In the genomic region with DNA sequence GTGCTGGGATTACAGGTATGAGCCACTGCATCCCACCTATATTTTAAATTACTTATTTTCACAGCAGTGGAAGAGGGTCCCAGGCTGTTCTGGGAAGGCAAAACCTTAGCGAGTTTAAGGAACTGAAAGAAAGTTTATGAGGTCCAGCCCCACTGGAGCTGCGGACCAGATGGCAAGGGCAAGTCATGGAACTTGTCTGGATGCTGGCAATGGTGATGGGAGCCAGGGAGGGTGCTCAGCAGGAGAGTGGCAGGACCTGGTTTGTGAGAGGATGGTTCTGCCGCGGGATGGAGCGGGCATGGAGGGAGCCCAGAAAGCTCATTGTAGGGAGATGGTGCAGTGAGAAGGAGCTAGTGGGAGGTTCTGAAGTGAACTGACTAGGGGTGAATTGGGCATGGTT, we compare ENCODE assay signal across 28 cellular contexts. TPM values are rescaled to one million over a fixed set of nuclear protein-coding genes. Genes with fewer than 3 reads are reported as not detected.
DNase-seq lines count a peak whose midpoint lies in the region; ATAC-seq, FAIRE-seq and TF ChIP-seq lines count a peak whose summit lies in the region.
"Had no signal": no experiment of that assay in that cellular context is flagged by ENCODE, and none has a peak within 500 bp of the region (broad histone marks: within the 10 kb centered on the region; RNA-seq: fewer than 3 reads in every experiment).

No MANE protein-coding gene starts in this region.

- H3K36me3 ChIP-seq in NT2/D1 (ENCODE audit: insufficient read depth, insufficient read length, low read length) (no peaks in the 10 kb centered on the region), esophagus muscularis mucosa (no peaks in the 10 kb centered on the region)
- H3K36me3 ChIP-seq: adrenal gland, colonic mucosa, right atrium auricular region, spleen, thoracic aorta had no signal

- H3K9ac ChIP-seq in NT2/D1 (ENCODE audit: insufficient read length, low read depth): peak overlapping the region; percentile 42
- H3K9ac ChIP-seq: KMS-11 had no signal

- no peak for FAIRE-seq in GM12891 (lab: Jason Lieb, UNC)
- FAIRE-seq: bronchial epithelial cell had no signal

- H3K4me3 ChIP-seq in NT2/D1 (ENCODE audit: insufficient read length, low read depth) (no peak overlapping the region), esophagus muscularis mucosa (no peak overlapping the region)
- H3K4me3 ChIP-seq: adrenal gland, colonic mucosa, right atrium auricular region, spleen, thoracic aorta had no signal

- no peaks in the 10 kb centered on the region for H3K4me1 ChIP-seq in NT2/D1 (ENCODE audit: insufficient read depth, insufficient read length)
- H3K4me1 ChIP-seq in esophagus muscularis mucosa: peaks cover 0 to 30% (median 25%) of the 10 kb centered on the region in 4 donors
- H3K4me1 ChIP-seq: adrenal gland, colonic mucosa, right atrium auricular region, spleen had no signal

- no peaks in the 10 kb centered on the region for H3K36me3 Mint-ChIP-seq in nephron (ENCODE audit: low read depth)
- H3K36me3 Mint-ChIP-seq in CD4-positive, alpha-beta T cell (ENCODE audit: low read depth): no peaks in the 10 kb centered on the region
- H3K36me3 Mint-ChIP-seq: naive thymus-derived CD4-positive, alpha-beta T cell had no signal

- H3K4me1 Mint-ChIP-seq in nephron: no peaks in the 10 kb centered on the region
- H3K4me1 Mint-ChIP-seq in CD4-positive, alpha-beta T cell (ENCODE audit: low read depth): no peaks in the 10 kb centered on the region
- H3K4me1 Mint-ChIP-seq: T-helper 17 cell had no signal

- ATAC-seq in HG03280 (IDR thresholded peaks at IDR 0.05; ENCODE audit: unreplicated experiment) (no peak), GM18498 (IDR thresholded peaks at IDR 0.05; ENCODE audit: unreplicated experiment) (no peak)
- ATAC-seq in CD4-positive, alpha-beta T cell (ENCODE audit: poor library complexity): no peak
- ATAC-seq: naive thymus-derived CD4-positive, alpha-beta T cell; T-helper 17 cell had no signal

- TF ChIP-seq EP300 in esophagus muscularis mucosa (IDR thresholded peaks at IDR 0.05): no peak

- CTCF ChIA-PET in CD4-positive, alpha-beta T cell (lab: Charles Lee): interaction anchor here (0.6 kb wide), 1 partner anchor 49 kb away, joined by 3 read pairs; no protein-coding TSS in a partner anchor

- H3K27ac Mint-ChIP-seq in nephron: peak overlapping the region; percentile 10 to 61 (median 45)
- no peak overlapping the region for H3K27ac Mint-ChIP-seq in CD4-positive, alpha-beta T cell
- H3K27ac Mint-ChIP-seq: naive thymus-derived CD4-positive, alpha-beta T cell; T-helper 17 cell had no signal

- POLR2A ChIA-PET in CD4-positive, alpha-beta T cell (lab: Charles Lee): no interaction called here

- WGBS in esophagus muscularis mucosa: 66% methylated on average over 5 of the region's 5 CpGs

- TF ChIP-seq CTCF in esophagus muscularis mucosa (IDR thresholded peaks at IDR 0.05) (no peak), nephron (IDR thresholded peaks at IDR 0.05; ENCODE audit: unreplicated experiment in 3 of 3) (no peak)
- no peak for TF ChIP-seq CTCF in CD4-positive, alpha-beta T cell (IDR thresholded peaks at IDR 0.05)

- TF ChIP-seq POLR2A in GM12891 (IDR thresholded peaks at IDR 0.05; ENCODE audit: low read depth, low read length) (no peak), esophagus muscularis mucosa (IDR thresholded peaks at IDR 0.05; ENCODE audit: low read depth) (no peak)

- no peak overlapping the region for H3K4me3 Mint-ChIP-seq in nephron
- no peak overlapping the region for H3K4me3 Mint-ChIP-seq in CD4-positive, alpha-beta T cell
- H3K4me3 Mint-ChIP-seq: naive thymus-derived CD4-positive, alpha-beta T cell; T-helper 17 cell had no signal

- no peaks in the 10 kb centered on the region for H3K9me3 Mint-ChIP-seq in nephron
- H3K9me3 Mint-ChIP-seq in CD4-positive, alpha-beta T cell: no peaks in the 10 kb centered on the region

- H3K27me3 Mint-ChIP-seq in nephron (ENCODE audit: low read depth): peaks cover 26% of the 10 kb centered on the region
- peaks cover 11% of the 10 kb centered on the region for H3K27me3 Mint-ChIP-seq in CD4-positive, alpha-beta T cell

- peak overlapping the region; percentile 68 to 87 (median 82) for H3K27ac ChIP-seq in esophagus muscularis mucosa (replicated peaks in 1 of 4)
- no peak overlapping the region for H3K27ac ChIP-seq in CD4-positive, alpha-beta T cell (ENCODE audit: low read depth, low read length)
- H3K27ac ChIP-seq: adrenal gland, colonic mucosa, KMS-11, right atrium auricular region, RWPE1, thoracic aorta had no signal

- intact Hi-C loops in esophagus muscularis mucosa (cut with DNase I): no loop called here
- intact Hi-C loops in CD4-positive, alpha-beta T cell (cut with DNase I, micrococcal nuclease): no loop called here

- H3K27me3 ChIP-seq in NT2/D1 (ENCODE audit: insufficient read depth, insufficient read length) (no peaks in the 10 kb centered on the region), esophagus muscularis mucosa (no peaks in the 10 kb centered on the region)
- no peaks in the 10 kb centered on the region for H3K27me3 ChIP-seq in CD4-positive, alpha-beta T cell (ENCODE audit: control insufficient read depth, insufficient read depth, low read length)
- H3K27me3 ChIP-seq: adrenal gland, colonic mucosa, right atrium auricular region had no signal

- DNase-seq in GM12891 (ENCODE audit: insufficient read length, low spot score) (no peak), NT2/D1 (ENCODE audit: low read depth, low spot score) (no peak), esophagus muscularis mucosa (ENCODE audit: extremely low spot score) (no peak), activated gamma-delta T cell (lab: John Stamatoyannopoulos, UW) (no peak)
- DNase-seq in CD4-positive, alpha-beta T cell: no peak
- DNase-seq: activated CD4-positive, alpha-beta T cell treated with anti-CD3 and anti-CD28 coated beads for 48 hours; activated naive CD4-positive, alpha-beta T cell treated with Interleukin-2 at 50 U/mL for 16 hours; activated T-cell treated with anti-CD3 and anti-CD28 coated beads, Interleukin-2, amount 50 U/mL, for 48 hours; adrenal gland; colonic mucosa; DMS 273 treated with DMSO at 0.1 percent for 48 hours; hypothalamus; naive thymus-derived CD4-positive, alpha-beta T cell; NCI-H1694; NCI-H526; spleen; stimulated activated CD4-positive, alpha-beta T cell treated with anti-CD3 and anti-CD28 coated beads, Interleukin-4, amount 100 ng/mL, for 24 hours; stimulated activated naive CD4-positive, alpha-beta T cell; T-helper 17 cell had no signal

- no peaks in the 10 kb centered on the region for H3K9me3 ChIP-seq in NT2/D1 (ENCODE audit: insufficient read depth, low read length)
- H3K9me3 ChIP-seq in esophagus muscularis mucosa: no peaks in the 10 kb centered on the region
- no peaks in the 10 kb centered on the region for H3K9me3 ChIP-seq in CD4-positive, alpha-beta T cell (ENCODE audit: control insufficient read depth, low read length)
- H3K9me3 ChIP-seq: adrenal gland, colonic mucosa, right atrium auricular region, spleen, thoracic aorta had no signal

TF ChIP-seq in GM12891, 5 proteins besides CTCF, POLR2A, EP300 and RAD21:
- no peak for TF ChIP-seq PAX5 (IDR thresholded peaks at IDR 0.05; ENCODE audit: insufficient read depth, low read length, severe bottlenecking)
- TF ChIP-seq TAF1 (IDR thresholded peaks at IDR 0.05; ENCODE audit: low read depth, low read length): no peak
- TF ChIP-seq SPI1 (IDR thresholded peaks at IDR 0.05; ENCODE audit: low read depth, low read length): peak; percentile 64
- TF ChIP-seq POLR2AphosphoS5 (IDR thresholded peaks at IDR 0.05; ENCODE audit: low read depth, low read length): no peak
TF ChIP-seq in GM12891: peak in this region for 1.

RNA-seq across cellular contexts. Expression of gene SLC45A1, which starts 50.6 kb away (rescaled TPM):
- polyA plus RNA-seq in GM12891 (2012; ENCODE audit: low read depth, missing spikeins): 0.08 TPM
- total RNA-seq in esophagus muscularis mucosa: 10 to 100 TPM in 2 of 4 donors, 1 to 10 TPM in 2; 6.8 to 17.5 (median 10.7) TPM
- total RNA-seq in CD4-positive, alpha-beta T cell: under 1 TPM; 0.88 to 0.98 TPM
- total RNA-seq: HT-29 had no signal
